In the genomic region with DNA sequence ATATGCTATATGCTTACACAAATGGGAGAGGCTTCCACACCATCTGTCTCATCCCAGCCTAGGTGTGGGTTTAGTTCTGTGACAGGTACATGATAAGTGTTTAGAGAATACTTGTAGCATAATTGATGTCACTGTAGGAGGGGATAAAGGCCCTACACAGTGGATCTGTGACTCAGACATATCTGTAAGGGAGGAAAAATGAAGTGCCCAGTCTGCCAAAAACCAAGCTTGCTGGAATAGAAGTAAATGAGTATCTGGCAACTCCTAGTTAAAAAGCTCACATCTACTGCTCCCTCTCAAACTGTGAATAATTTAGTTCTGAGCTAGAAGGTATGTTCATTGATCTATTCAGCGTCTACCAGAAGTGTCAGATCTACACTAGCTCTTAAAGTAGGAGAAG, we compare ENCODE assay signal across 15 cellular contexts.
"Had no signal": no experiment of that assay in that cellular context is flagged by ENCODE, and none has a peak within 500 bp of the region (broad histone marks: within the 10 kb centered on the region; RNA-seq: fewer than 3 reads in every experiment).

No MANE protein-coding gene starts in this region.

- H3K9me3 ChIP-seq: colonic mucosa, stomach, thoracic aorta, upper lobe of right lung had no signal

- H3K36me3 ChIP-seq: colonic mucosa, stomach, thoracic aorta, upper lobe of right lung had no signal

- H3K4me3 ChIP-seq: colonic mucosa, stomach, thoracic aorta, upper lobe of right lung had no signal

- H3K4me1 ChIP-seq: colonic mucosa, stomach, upper lobe of right lung had no signal

- DNase-seq: activated CD4-positive, alpha-beta T cell treated with anti-CD3 and anti-CD28 coated beads for 1 hour; activated CD4-positive, alpha-beta T cell treated with anti-CD3 and anti-CD28 coated beads, Interleukin-2, amount 50 U/mL, for 4 hours; activated naive CD4-positive, alpha-beta T cell; activated naive CD8-positive, alpha-beta T cell treated with anti-CD3 and anti-CD28 coated beads, Interleukin-2, amount 50 U/mL, for 24 hours; activated T-cell treated with anti-CD3 and anti-CD28 coated beads for 4 hours; caudate nucleus; colonic mucosa; foreskin melanocyte; kidney glomerular epithelial cell; mesendoderm; stimulated activated CD4-positive, alpha-beta T cell treated with anti-CD3 and anti-CD28 coated beads, Interleukin-12 subunit alpha, Interleukin-12 subunit beta, amount 100 ng/mL, for 4 hours; stimulated activated CD4-positive, alpha-beta T cell treated with anti-CD3 and anti-CD28 coated beads, Interleukin-2, amount 100 ng/mL, for 24 hours; stomach; upper lobe of right lung had no signal

- H3K27ac ChIP-seq: colonic mucosa, stomach, thoracic aorta, upper lobe of right lung had no signal

- H3K27me3 ChIP-seq: colonic mucosa, stomach, upper lobe of right lung had no signal
